Comparison of ENCODE assay signal across 20 cellular contexts in genomic region chr15:96184297-96184696, GRCh38.
"Had no signal": no experiment of that assay in that cellular context is flagged by ENCODE, and none has a peak within 500 bp of the region (broad histone marks: within the 10 kb centered on the region; RNA-seq: fewer than 3 reads in every experiment).

No MANE protein-coding gene starts in this region.

- H3K36me3 ChIP-seq: cardiac muscle cell, esophagus squamous epithelium, prostate gland had no signal

- ATAC-seq: activated CD4-positive, alpha-beta T cell treated with anti-CD3 and anti-CD28 coated beads for 36 hours; activated T-helper 17 cell treated with anti-CD3 and anti-CD28 coated beads, Interleukin-2, amount 50 U/mL, for 72 hours; left colon; right cardiac atrium; stimulated activated effector memory CD8-positive, alpha-beta T cell treated with anti-CD3 and anti-CD28 coated beads, Interleukin-12 subunit alpha, Interleukin-12 subunit beta, amount 100 ng/mL, for 72 hours; WTC11 had no signal

- H3K4me3 ChIP-seq: cardiac muscle cell, esophagus squamous epithelium, prostate gland, skin epidermis, testis had no signal

- H3K27me3 ChIP-seq: esophagus squamous epithelium, testis had no signal

- H3K9me3 ChIP-seq: esophagus squamous epithelium, prostate gland, testis had no signal

- H3K4me1 ChIP-seq: prostate gland had no signal

- H3K9me3 Mint-ChIP-seq: activated CD4-positive, alpha-beta memory T cell treated with anti-CD3 and anti-CD28 coated beads for 36 hours; activated naive CD8-positive, alpha-beta T cell treated with anti-CD3 and anti-CD28 coated beads for 36 hours; T-helper 2 cell treated with Interferon-gamma antibody and Interleukin-4, amounts not matched to agents 5 μg/mL and 100 μg/mL, for 36 hours; WTC11 had no signal

- H3K27ac Mint-ChIP-seq: activated CD4-positive, alpha-beta memory T cell treated with anti-CD3 and anti-CD28 coated beads for 36 hours; activated CD4-positive, alpha-beta T cell treated with anti-CD3 and anti-CD28 coated beads for 36 hours; activated naive CD8-positive, alpha-beta T cell treated with anti-CD3 and anti-CD28 coated beads for 36 hours; activated T-helper 17 cell treated with anti-CD3 and anti-CD28 coated beads, Interleukin-2, amount 50 U/mL, for 72 hours; stimulated activated effector memory CD8-positive, alpha-beta T cell treated with anti-CD3 and anti-CD28 coated beads, Interleukin-12 subunit alpha, Interleukin-12 subunit beta, amount 100 ng/mL, for 72 hours; T-helper 2 cell treated with Interferon-gamma antibody and Interleukin-4, amounts not matched to agents 5 μg/mL and 100 μg/mL, for 36 hours; WTC11 had no signal

- H3K36me3 Mint-ChIP-seq: activated CD4-positive, alpha-beta memory T cell treated with anti-CD3 and anti-CD28 coated beads for 36 hours; activated naive CD8-positive, alpha-beta T cell treated with anti-CD3 and anti-CD28 coated beads for 36 hours; stimulated activated effector memory CD8-positive, alpha-beta T cell treated with anti-CD3 and anti-CD28 coated beads, Interleukin-12 subunit alpha, Interleukin-12 subunit beta, amount 100 ng/mL, for 72 hours; WTC11 had no signal

- H3K27ac ChIP-seq: cardiac muscle cell, prostate gland, skin epidermis, testis had no signal

- DNase-seq: activated CD4-positive, alpha-beta memory T cell treated with anti-CD3 and anti-CD28 coated beads for 36 hours; activated CD4-positive, alpha-beta T cell treated with anti-CD3 and anti-CD28 coated beads for 36 hours; activated naive CD4-positive, alpha-beta T cell; activated naive CD8-positive, alpha-beta T cell treated with anti-CD3 and anti-CD28 coated beads for 36 hours; amniotic stem cell; dermis blood vessel endothelial cell; effector memory CD4-positive, alpha-beta T cell; esophagus squamous epithelium; left colon; occipital lobe; right cardiac atrium; stimulated activated CD4-positive, alpha-beta T cell treated with anti-CD3 and anti-CD28 coated beads, Interleukin-4, amount 100 ng/mL, for 24 hours; testis had no signal

- H3K27me3 Mint-ChIP-seq: activated T-helper 17 cell treated with anti-CD3 and anti-CD28 coated beads, Interleukin-2, amount 50 U/mL, for 72 hours had no signal

- H3K4me3 Mint-ChIP-seq: activated CD4-positive, alpha-beta memory T cell treated with anti-CD3 and anti-CD28 coated beads for 36 hours; activated CD4-positive, alpha-beta T cell treated with anti-CD3 and anti-CD28 coated beads for 36 hours; activated naive CD8-positive, alpha-beta T cell treated with anti-CD3 and anti-CD28 coated beads for 36 hours; activated T-helper 17 cell treated with anti-CD3 and anti-CD28 coated beads, Interleukin-2, amount 50 U/mL, for 72 hours; stimulated activated effector memory CD8-positive, alpha-beta T cell treated with anti-CD3 and anti-CD28 coated beads, Interleukin-12 subunit alpha, Interleukin-12 subunit beta, amount 100 ng/mL, for 72 hours; T-helper 2 cell treated with Interferon-gamma antibody and Interleukin-4, amounts not matched to agents 5 μg/mL and 100 μg/mL, for 36 hours; WTC11 had no signal

- H3K4me1 Mint-ChIP-seq: activated CD4-positive, alpha-beta T cell treated with anti-CD3 and anti-CD28 coated beads for 36 hours; activated naive CD8-positive, alpha-beta T cell treated with anti-CD3 and anti-CD28 coated beads for 36 hours; activated T-helper 17 cell treated with anti-CD3 and anti-CD28 coated beads, Interleukin-2, amount 50 U/mL, for 72 hours; stimulated activated effector memory CD8-positive, alpha-beta T cell treated with anti-CD3 and anti-CD28 coated beads, Interleukin-12 subunit alpha, Interleukin-12 subunit beta, amount 100 ng/mL, for 72 hours had no signal
